In the genomic region with DNA sequence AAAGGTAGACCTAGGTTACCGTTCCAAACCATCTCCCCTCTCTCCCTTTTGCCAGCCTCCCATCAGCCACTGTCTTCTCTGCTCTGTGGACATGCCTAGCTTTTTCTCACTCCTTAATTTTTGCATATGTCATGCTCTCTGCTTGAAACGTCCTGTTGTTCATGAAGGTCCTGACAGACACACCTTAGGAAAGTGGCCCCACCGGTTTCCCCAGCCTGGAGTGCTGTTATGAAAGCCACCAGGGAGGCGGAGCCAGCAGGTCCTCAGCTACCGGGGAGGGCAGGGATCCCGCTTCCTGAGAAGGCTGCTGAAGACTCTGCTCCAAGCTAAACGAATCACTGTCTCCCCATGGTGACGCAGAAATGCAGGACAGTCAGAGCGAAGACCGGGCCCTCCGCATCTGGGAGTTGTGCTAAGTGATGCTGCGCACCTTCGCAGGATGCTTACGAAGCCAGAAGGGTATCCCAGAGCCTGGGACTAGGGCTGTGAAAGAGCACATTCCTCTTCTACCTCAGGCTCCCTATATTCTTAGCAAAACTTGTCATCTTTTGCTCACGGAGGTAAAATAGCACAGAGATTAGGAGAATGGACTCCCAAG, we compare ENCODE assay signal across 6 cellular contexts. TPM values are rescaled to one million over a fixed set of nuclear protein-coding genes. Genes with fewer than 3 reads are reported as not detected.
DNase-seq lines count a peak whose midpoint lies in the region; ATAC-seq and TF ChIP-seq lines count a peak whose summit lies in the region.

No MANE protein-coding gene starts in this region.

- H3K27ac Mint-ChIP-seq in effector memory CD8-positive, alpha-beta T cell: peak overlapping the region; percentile 88 to 92

- 3 to 10% methylated on average over 15 of the region's 15 CpGs for WGBS in sigmoid colon, 2 donors

- H3K4me3 Mint-ChIP-seq in effector memory CD8-positive, alpha-beta T cell: peak overlapping the region; percentile 80 to 81

- H3K9me3 ChIP-seq in BLaER1 (no peaks in the 10 kb centered on the region), sigmoid colon (no peaks in the 10 kb centered on the region)

- no peaks in the 10 kb centered on the region for H4K20me1 ChIP-seq in BLaER1

- peaks cover 18 to 33% of the 10 kb centered on the region in 2 donors for H3K4me1 Mint-ChIP-seq in effector memory CD8-positive, alpha-beta T cell (ENCODE audit: low read depth in 2 of 2)

- peak overlapping the region; percentile 85 for H3K4me2 ChIP-seq in BLaER1

- H3K27me3 ChIP-seq in BLaER1 (peaks cover 44% of the 10 kb centered on the region), sigmoid colon (peaks cover 15 to 36% (median 26%) of the 10 kb centered on the region in 3 donors)

- no peaks in the 10 kb centered on the region for H3K27me3 Mint-ChIP-seq in effector memory CD8-positive, alpha-beta T cell

- H3K4me3 ChIP-seq in BLaER1 (peak overlapping the region; percentile 25; the same call in 1 of the 2 replicates), sigmoid colon (peak overlapping the region in 3 of 4 donors; percentile 24 to 43 (median 43))

- no peak for TF ChIP-seq CTCF in sigmoid colon (IDR thresholded peaks at IDR 0.05)

- no peak for TF ChIP-seq EP300 in sigmoid colon (IDR thresholded peaks at IDR 0.05)

- intact Hi-C loops in sigmoid colon (cut with DNase I): no loop called here
- intact Hi-C loops in posterior vena cava (cut with DNase I): loop anchor here (5.0 to 10.0 kb wide), 3 partner anchors 91 to 239 kb away; partner anchors contain the start of gene SLC2A4 (in 1 of the 2)

- ATAC-seq in effector memory CD8-positive, alpha-beta T cell (replicated peaks): peak; percentile 16
- no peak for ATAC-seq in HG03342 (IDR thresholded peaks at IDR 0.05; ENCODE audit: unreplicated experiment)

- no peak for TF ChIP-seq POLR2A in sigmoid colon (IDR thresholded peaks at IDR 0.05)

- H3K36me3 ChIP-seq in BLaER1 (no peaks in the 10 kb centered on the region), sigmoid colon (no peaks in the 10 kb centered on the region)

- no peak overlapping the region for H3K9ac ChIP-seq in BLaER1

- DNase-seq in NCI-H510A treated with DMSO at 0.1 percent for 48 hours (lab: John Stamatoyannopoulos, UW) (peak; percentile 94), sigmoid colon (no peak), posterior vena cava (ENCODE audit: low spot score) (no peak)
- peak; percentile 4 to 28 (median 5) for DNase-seq in effector memory CD8-positive, alpha-beta T cell

- H3K27ac ChIP-seq in BLaER1 (no peak overlapping the region), sigmoid colon (peak overlapping the region; percentile 46 to 82 (median 78))

- H3K9me3 Mint-ChIP-seq in effector memory CD8-positive, alpha-beta T cell: no peaks in the 10 kb centered on the region

- peaks cover 55% of the 10 kb centered on the region for H3K4me1 ChIP-seq in BLaER1
- peaks cover 0 to 39% (median 33%) of the 10 kb centered on the region in 4 donors for H3K4me1 ChIP-seq in sigmoid colon

- H3K36me3 Mint-ChIP-seq in effector memory CD8-positive, alpha-beta T cell (ENCODE audit: insufficient read depth): peaks cover 28% of the 10 kb centered on the region

RNA-seq across cellular contexts. Expression of gene SLC16A11, which starts 2.3 kb away (rescaled TPM):
- total RNA-seq in sigmoid colon (under 1 TPM in 3 of 4 donors, not detected in 1; 0.33 to 0.54 (median 0.36) TPM), posterior vena cava (1 to 10 TPM in 1 of 2 donors, under 1 TPM in 1; 0.52 to 1.3 TPM)
- 1 to 10 TPM in 1 of 3 donors, not detected in 2; 2.4 TPM for polyA plus RNA-seq in sigmoid colon

RNA-seq across cellular contexts. Expression of gene SLC16A13, which starts 10.4 kb away (rescaled TPM):
- total RNA-seq in sigmoid colon: 1 to 10 TPM in 1 of 4 donors, under 1 TPM in 3; 0.36 to 1.1 (median 0.60) TPM
- polyA plus RNA-seq in sigmoid colon: 1 to 10 TPM in 2 of 3 donors, under 1 TPM in 1; 0.60 to 7.3 (median 1.2) TPM
- total RNA-seq in posterior vena cava: 1 to 10 TPM; 1.5 to 1.6 TPM

RNA-seq across cellular contexts. Expression of gene BCL6B, which starts 23.4 kb away (rescaled TPM):
- total RNA-seq in sigmoid colon (1 to 10 TPM in 2 of 4 donors, under 1 TPM in 2; 0.71 to 2.8 (median 1.8) TPM), posterior vena cava (10 to 100 TPM; 21.2 to 29.7 TPM)
- 1 to 10 TPM in 2 of 3 donors, under 1 TPM in 1; 0.46 to 3.6 (median 3.3) TPM for polyA plus RNA-seq in sigmoid colon

RNA-seq across cellular contexts. Expression of gene RNASEK, which starts 33.8 kb away (rescaled TPM):
- 100 to 1,000 TPM in 2 of 4 donors, 10 to 100 TPM in 2; 78.8 to 196 (median 109) TPM for total RNA-seq in sigmoid colon
- 100 to 1,000 TPM; 261 to 363 (median 302) TPM for polyA plus RNA-seq in sigmoid colon
- 100 to 1,000 TPM; 153 to 154 TPM for total RNA-seq in posterior vena cava

RNA-seq across cellular contexts. Expression of gene CLEC10A, which starts 33.8 kb away (rescaled TPM):
- total RNA-seq in sigmoid colon (10 to 100 TPM in 3 of 4 donors, 1 to 10 TPM in 1; 9.1 to 16.9 (median 14.1) TPM), posterior vena cava (10 to 100 TPM in 1 of 2 donors, 1 to 10 TPM in 1; 5.9 to 13.9 TPM)
- 10 to 100 TPM in 2 of 3 donors, 1 to 10 TPM in 1; 9.6 to 17.6 (median 15.3) TPM for polyA plus RNA-seq in sigmoid colon

Comparison
In these comparisons a context has a peak if more than half of its experiments do, and no peak if none do; other contexts are left out.
1. DNase-seq: peak in NCI-H510A treated with DMSO at 0.1 percent for 48 hours (single experiment) and effector memory CD8-positive, alpha-beta T cell (3 of 3); none in sigmoid colon (single experiment) and posterior vena cava (single experiment).
2. RNA of gene BCL6B, which starts 23.4 kb away (total RNA-seq): 21.2 to 29.7 TPM in posterior vena cava; 0.71 to 2.8 TPM in sigmoid colon; every median in the first group is over 4 times any median in the second.